ENCODE assay signal across 18 cellular contexts in genomic region chr15:36671017-36671416, GRCh38.
"Had no signal": no experiment of that assay in that cellular context is flagged by ENCODE, and none has a peak within 500 bp of the region (broad histone marks: within the 10 kb centered on the region; RNA-seq: fewer than 3 reads in every experiment).

No MANE protein-coding gene starts in this region.

- H3K4me1 ChIP-seq: gastroesophageal sphincter, lower lobe of right lung, stomach had no signal

- H3K4me1 Mint-ChIP-seq: naive thymus-derived CD4-positive, alpha-beta T cell; stimulated activated effector memory CD8-positive, alpha-beta T cell treated with anti-CD3 and anti-CD28 coated beads, Interleukin-12 subunit alpha, Interleukin-12 subunit beta, amount 100 ng/mL, for 72 hours had no signal

- DNase-seq: activated CD4-positive, alpha-beta T cell treated with anti-CD3 and anti-CD28 coated beads, Interleukin-2, amount 50 U/mL, for 1 hour; activated CD4-positive, CD25-positive, alpha-beta regulatory T cell treated with anti-CD3 and anti-CD28 coated beads, Interleukin-2, amount 50 U/mL, for 72 hours; activated gamma-delta T cell treated with Interleukin-2 at 50 U/mL for 16 hours; effector CD4-positive, alpha-beta T cell; heart right ventricle; left cardiac atrium; lower lobe of right lung; naive thymus-derived CD4-positive, alpha-beta T cell; ovary; sigmoid colon; stimulated activated CD4-positive, alpha-beta T cell treated with anti-CD3 and anti-CD28 coated beads, Interleukin-4, amount 100 ng/mL, for 24 hours; stomach; trophoblast cell had no signal

- H3K4me3 Mint-ChIP-seq: naive thymus-derived CD4-positive, alpha-beta T cell; stimulated activated effector memory CD8-positive, alpha-beta T cell treated with anti-CD3 and anti-CD28 coated beads, Interleukin-12 subunit alpha, Interleukin-12 subunit beta, amount 100 ng/mL, for 72 hours; T-helper 1 cell treated with Interleukin-12 subunit alpha and Interleukin-12 subunit beta and Interleukin-4 antibody, amounts not matched to agents 30 μg/mL and 1 μg/mL, for 36 hours had no signal

- H3K27me3 ChIP-seq: esophagus muscularis mucosa, gastroesophageal sphincter, heart right ventricle, ovary, sigmoid colon, stomach had no signal

- H3K9me3 ChIP-seq: esophagus muscularis mucosa, gastroesophageal sphincter, heart right ventricle, lower lobe of right lung, ovary, sigmoid colon, stomach had no signal

- H3K27me3 Mint-ChIP-seq: naive thymus-derived CD4-positive, alpha-beta T cell had no signal

- H3K27ac Mint-ChIP-seq: activated naive CD4-positive, alpha-beta T cell treated with anti-CD3 and anti-CD28 coated beads, Interleukin-2, amount 50 U/mL, for 72 hours; naive thymus-derived CD4-positive, alpha-beta T cell; stimulated activated effector memory CD8-positive, alpha-beta T cell treated with anti-CD3 and anti-CD28 coated beads, Interleukin-12 subunit alpha, Interleukin-12 subunit beta, amount 100 ng/mL, for 72 hours; T-helper 1 cell treated with Interleukin-12 subunit alpha and Interleukin-12 subunit beta and Interleukin-4 antibody, amounts not matched to agents 30 μg/mL and 1 μg/mL, for 36 hours had no signal

- H3K36me3 ChIP-seq: esophagus muscularis mucosa, gastroesophageal sphincter, lower lobe of right lung, ovary, sigmoid colon, stomach had no signal

- H3K27ac ChIP-seq: esophagus muscularis mucosa, gastroesophageal sphincter, heart right ventricle, lower lobe of right lung, ovary, sigmoid colon, stomach had no signal

- H3K4me3 ChIP-seq: esophagus muscularis mucosa, gastroesophageal sphincter, heart right ventricle, lower lobe of right lung, ovary, sigmoid colon, stomach had no signal

- ATAC-seq: activated naive CD4-positive, alpha-beta T cell treated with anti-CD3 and anti-CD28 coated beads, Interleukin-2, amount 50 U/mL, for 72 hours; gastroesophageal sphincter; heart right ventricle; left cardiac atrium; lower lobe of right lung; naive thymus-derived CD4-positive, alpha-beta T cell; stimulated activated effector memory CD8-positive, alpha-beta T cell treated with anti-CD3 and anti-CD28 coated beads, Interleukin-12 subunit alpha, Interleukin-12 subunit beta, amount 100 ng/mL, for 72 hours had no signal

- H3K36me3 Mint-ChIP-seq: stimulated activated effector memory CD8-positive, alpha-beta T cell treated with anti-CD3 and anti-CD28 coated beads, Interleukin-12 subunit alpha, Interleukin-12 subunit beta, amount 100 ng/mL, for 72 hours had no signal

- H3K9me3 Mint-ChIP-seq: activated naive CD4-positive, alpha-beta T cell treated with anti-CD3 and anti-CD28 coated beads, Interleukin-2, amount 50 U/mL, for 72 hours; stimulated activated effector memory CD8-positive, alpha-beta T cell treated with anti-CD3 and anti-CD28 coated beads, Interleukin-12 subunit alpha, Interleukin-12 subunit beta, amount 100 ng/mL, for 72 hours; T-helper 1 cell treated with Interleukin-12 subunit alpha and Interleukin-12 subunit beta and Interleukin-4 antibody, amounts not matched to agents 30 μg/mL and 1 μg/mL, for 36 hours had no signal
